23 cellular contexts compared by ENCODE assay signal in genomic region chr2:99727199-99727598, GRCh38.
"Had no signal": no experiment of that assay in that cellular context is flagged by ENCODE, and none has a peak within 500 bp of the region (broad histone marks: within the 10 kb centered on the region; RNA-seq: fewer than 3 reads in every experiment).

No MANE protein-coding gene starts in this region.

- H3K4me2 ChIP-seq: neural progenitor cell had no signal

- H3K9ac ChIP-seq: neural progenitor cell had no signal

- H3K27me3 ChIP-seq: neural progenitor cell, right lobe of liver, testis had no signal

- H3K36me3 ChIP-seq: lower lobe of right lung, neural progenitor cell, right lobe of liver had no signal

- H3K27ac ChIP-seq: lower lobe of right lung, neural progenitor cell, right lobe of liver, skin epidermis, testis had no signal

- ATAC-seq: left colon, lower lobe of right lung, T-cell had no signal

- H2AFZ ChIP-seq: neural progenitor cell had no signal

- DNase-seq: activated CD4-positive, alpha-beta T cell treated with anti-CD3 and anti-CD28 coated beads for 1 hour; activated CD4-positive, alpha-beta T cell treated with anti-CD3 and anti-CD28 coated beads, Interleukin-2, amount 50 U/mL, for 1 hour; activated gamma-delta T cell treated with Interleukin-2 at 50 U/mL for 16 hours; activated naive CD8-positive, alpha-beta T cell treated with anti-CD3 and anti-CD28 coated beads for 36 hours; activated T-cell treated with anti-CD3 and anti-CD28 coated beads, Interleukin-2, amount 50 U/mL, for 1 hour; amniotic stem cell; cortex of kidney; endodermal cell; foreskin fibroblast; left colon; lower lobe of right lung; mesendoderm; naive B cell; posterior cingulate gyrus; right lobe of liver; stimulated activated CD4-positive, alpha-beta T cell treated with anti-CD3 and anti-CD28 coated beads, Interleukin-2, amount 100 ng/mL, for 48 hours; stimulated activated CD8-positive, alpha-beta memory T cell treated with anti-CD3 and anti-CD28 coated beads, Interleukin-4, amount 100 ng/mL, for 48 hours; stimulated activated naive CD4-positive, alpha-beta T cell; T-cell; testis; trophoblast cell had no signal

- H3K4me3 ChIP-seq: lower lobe of right lung, neural progenitor cell, right lobe of liver, skin epidermis, testis had no signal

- H3K4me1 ChIP-seq: neural progenitor cell, right lobe of liver, testis had no signal

- H3K9me3 ChIP-seq: right lobe of liver, testis had no signal
